ENCODE assay signal across 24 cellular contexts in the genomic region with DNA sequence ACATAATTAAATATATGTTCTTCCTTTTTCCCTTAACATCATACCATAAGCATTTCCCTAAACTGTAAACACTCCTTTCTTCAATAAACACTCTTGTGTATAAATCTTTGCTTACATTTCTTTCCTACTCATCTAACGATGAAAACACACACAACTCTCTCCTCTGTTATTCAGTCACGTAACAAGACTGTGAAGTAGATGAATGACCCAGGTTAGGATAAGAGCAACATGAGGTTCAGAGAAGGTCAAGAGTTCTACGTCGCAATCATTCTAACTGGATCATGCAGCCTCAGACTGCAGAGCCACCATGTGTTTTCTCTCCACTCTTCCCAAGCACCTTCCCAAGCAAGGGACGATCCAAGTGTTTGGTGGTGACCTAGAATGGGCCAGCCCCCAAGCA.
DNase-seq lines count a peak whose midpoint lies in the region; ATAC-seq, FAIRE-seq and TF ChIP-seq lines count a peak whose summit lies in the region.
"Had no signal": no experiment of that assay in that cellular context is flagged by ENCODE, and none has a peak within 500 bp of the region (broad histone marks: within the 10 kb centered on the region; RNA-seq: fewer than 3 reads in every experiment).

No MANE protein-coding gene starts in this region.

- no peak overlapping the region for H2AK9ac ChIP-seq in IMR-90 (replicated peaks; ENCODE audit: low read depth, low read length, poor library complexity)

- intact Hi-C loops in IMR-90 (cut with micrococcal nuclease) (no loop called here), K562 (cut with micrococcal nuclease) (no loop called here)

- no peak overlapping the region for H2BK15ac ChIP-seq in IMR-90 (ENCODE audit: low read depth, low read length)

- no peak for TF ChIP-seq EP300 in K562 (IDR thresholded peaks at IDR 0.05; ENCODE audit: low read length)

- H2BK5ac ChIP-seq in IMR-90 (ENCODE audit: low read depth, low read length, poor library complexity, severe bottlenecking): peak overlapping the region; percentile 94

- peaks cover 12% of the 10 kb centered on the region for H3K4me1 Mint-ChIP-seq in chondrocyte (ENCODE audit: low read depth)

- H3K9me1 ChIP-seq in IMR-90 (ENCODE audit: insufficient read depth, low read length): peaks cover 26% of the 10 kb centered on the region
- no peaks in the 10 kb centered on the region for H3K9me1 ChIP-seq in K562 (ENCODE audit: control insufficient read depth, insufficient read depth, low read length)

- peak overlapping the region; percentile 96 for H3K4ac ChIP-seq in IMR-90 (ENCODE audit: low read depth, low read length)

- H2AK5ac ChIP-seq in IMR-90 (ENCODE audit: low read depth, low read length): peak overlapping the region; percentile 66

- H3K4me2 ChIP-seq in IMR-90 (ENCODE audit: low read depth, low read length): 0 out of 2 replicates have a peak overlapping the region, but pooled peaks have one; percentile 14
- H3K4me2 ChIP-seq in K562 (ENCODE audit: insufficient read depth, low read length): no peak overlapping the region
- H3K4me2 ChIP-seq: A549; BLaER1 treated with 17β-estradiol and CSF1 and Interleukin-3, amounts not matched to agents 10 nM and 100 nM had no signal

- DNase-seq in AG04450 (ENCODE audit: low read depth, low spot score): peak; percentile 39
- peak; percentile 7 for DNase-seq in GM13977 (ENCODE audit: low spot score)
- DNase-seq in IMR-90: peak; percentile 81
- no peak for DNase-seq in K562 (ENCODE audit: extremely low read depth in 1 of 4, low spot score in 3 of 4)
- DNase-seq in AML-193 (lab: John Stamatoyannopoulos, UW): no peak
- DNase-seq in chondrocyte (ENCODE audit: low spot score): no peak
- DNase-seq: Caco-2; Calu3; CD4-positive, alpha-beta T cell; CD8-positive, alpha-beta T cell; DMS79 treated with DMSO at 0.1 percent for 48 hours; GF-D8 had no signal

- H2AFZ ChIP-seq in IMR-90 (replicated peaks; ENCODE audit: low read length, poor library complexity): peak overlapping the region; percentile 67
- H2AFZ ChIP-seq in K562 (ENCODE audit: low read depth, low read length): peak overlapping the region; percentile 84

- no peak overlapping the region for H3K27ac Mint-ChIP-seq in chondrocyte (ENCODE audit: unreplicated experiment)
- H3K27ac Mint-ChIP-seq: B cell; CD4-positive, alpha-beta T cell; CD8-positive, alpha-beta T cell had no signal

- peak overlapping the region; percentile 36 for H3K18ac ChIP-seq in IMR-90 (ENCODE audit: low read depth, low read length)

- H3K9ac ChIP-seq in IMR-90 (ENCODE audit: low read depth, low read length) (no peak overlapping the region), K562 (ENCODE audit: insufficient read depth in 1 of 2, low read depth in 2 of 2, low read length in 2 of 2) (no peak overlapping the region)
- H3K9ac ChIP-seq: BLaER1 treated with 17β-estradiol and CSF1 and Interleukin-3, amounts not matched to agents 10 nM and 100 nM had no signal

- TF ChIP-seq CTCF in AG04450 (IDR thresholded peaks at IDR 0.05; ENCODE audit: low read depth, low read length) (no peak), GM13977 (IDR thresholded peaks at IDR 0.05; ENCODE audit: extremely low read depth, insufficient read depth, missing control alignments) (no peak), IMR-90 (conservative IDR thresholded peaks at IDR 0.05; ENCODE audit: low read depth, low read length) (no peak), K562 (IDR thresholded peaks at IDR 0.05 in 2 of 3, conservative IDR thresholded peaks at IDR 0.05 in 1 of 3; ENCODE audit: insufficient read depth in 2 of 3, low read depth in 1 of 3, low read length in 3 of 3) (no peak), chondrocyte (IDR thresholded peaks at IDR 0.05) (no peak)

- dilution Hi-C loops in IMR-90 (cut with HindIII; ENCODE audit: low sequenced_read_pairs, unreplicated experiment): no loop called here

- H2BK120ac ChIP-seq in IMR-90 (ENCODE audit: low read depth, low read length): peak overlapping the region; percentile 98

- BruUV-seq in IMR-90 (replicated peaks; lab: Mats Ljungman, UMichigan) (no TSS peak), K562 (replicated peaks; lab: Mats Ljungman, UMichigan) (no TSS peak)

- H3K4me3 ChIP-seq in AG04450 (ENCODE audit: low read depth, low read length) (no peak overlapping the region), IMR-90 (ENCODE audit: insufficient read depth, low read depth, low read length) (no peak overlapping the region), K562 (no peak overlapping the region)
- H3K4me3 ChIP-seq: A549; BLaER1 treated with 17β-estradiol and CSF1 and Interleukin-3, amounts not matched to agents 10 nM and 100 nM; GM12878 had no signal

- peak overlapping the region in 1 of 2 experiments; percentile 41; a peak in 3 of 4 replicates for H4K8ac ChIP-seq in IMR-90 (ENCODE audit: low read depth in 2 of 2, low read length in 2 of 2)

- H3K27me3 ChIP-seq in AG04450 (ENCODE audit: control insufficient read depth, insufficient read depth, low read length): no peaks in the 10 kb centered on the region
- no peaks in the 10 kb centered on the region for H3K27me3 ChIP-seq in IMR-90 (ENCODE audit: control insufficient read depth, insufficient read depth, low read length)
- no peaks in the 10 kb centered on the region for H3K27me3 ChIP-seq in K562 (ENCODE audit: control insufficient read depth in 2 of 2, insufficient read depth in 2 of 2, low read length in 2 of 2)
- H3K27me3 ChIP-seq: BLaER1 treated with 17β-estradiol and CSF1 and Interleukin-3, amounts not matched to agents 10 nM and 100 nM had no signal

- no peaks in the 10 kb centered on the region for H3K79me1 ChIP-seq in IMR-90 (ENCODE audit: low read depth in 1 of 2, low read length in 2 of 2)

- no peak overlapping the region for H3K56ac ChIP-seq in IMR-90 (ENCODE audit: extremely low read depth, insufficient read depth, low read length)

- H3K27ac ChIP-seq in AG04450 (ENCODE audit: low read depth, low read length): peak overlapping the region; percentile 25
- peak overlapping the region; percentile 96 for H3K27ac ChIP-seq in IMR-90 (ENCODE audit: insufficient read depth, low read length)
- no peak overlapping the region for H3K27ac ChIP-seq in K562 (ENCODE audit: extremely low read depth, low read depth, low read length)
- H3K27ac ChIP-seq: 22Rv1; A549; BLaER1 treated with 17β-estradiol and CSF1 and Interleukin-3, amounts not matched to agents 10 nM and 100 nM; C4-2B had no signal

- no peaks in the 10 kb centered on the region for H3K27me3 Mint-ChIP-seq in chondrocyte (ENCODE audit: low read depth)
- H3K27me3 Mint-ChIP-seq: CD4-positive, alpha-beta T cell had no signal

- TF ChIP-seq POLR2A in IMR-90 (IDR thresholded peaks at IDR 0.05; ENCODE audit: low read depth, low read length) (no peak), K562 (conservative IDR thresholded peaks at IDR 0.05) (no peak)

- FAIRE-seq in K562 (lab: Jason Lieb, UNC): no peak
- FAIRE-seq: A549, D721Med, G401.6, GM12878, GM12892, GM19239 had no signal

- H3K36me3 ChIP-seq in IMR-90 (ENCODE audit: control insufficient read depth, insufficient read depth, low read length): no peaks in the 10 kb centered on the region
- H3K36me3 ChIP-seq in K562 (ENCODE audit: control insufficient read depth, insufficient read depth, low read length): no peaks in the 10 kb centered on the region
- H3K36me3 ChIP-seq: BLaER1 treated with 17β-estradiol and CSF1 and Interleukin-3, amounts not matched to agents 10 nM and 100 nM had no signal

- in situ Hi-C loops in GM13977 (cut with MboI; ENCODE audit: low pct_unique_long_range_greater_than_20kb, low sequenced_read_pairs, unreplicated experiment) (no loop called here), IMR-90 (cut with MboI; ENCODE audit: low sequenced_read_pairs) (no loop called here), K562 (cut with MboI) (no loop called here)

- ATAC-seq in IMR-90 (ENCODE audit: low read depth): peak; percentile 67
- ATAC-seq in K562: no peak
- no peak for ATAC-seq in HG03108 (IDR thresholded peaks at IDR 0.05; ENCODE audit: unreplicated experiment)
- no peak for ATAC-seq in HG02884 (IDR thresholded peaks at IDR 0.05; ENCODE audit: unreplicated experiment)
- ATAC-seq: A549; CD8-positive, alpha-beta T cell; GM12878 had no signal

- no peak overlapping the region for H3K4me3 Mint-ChIP-seq in chondrocyte (ENCODE audit: unreplicated experiment)
- H3K4me3 Mint-ChIP-seq: B cell; CD4-positive, alpha-beta T cell; CD8-positive, alpha-beta T cell had no signal

- H3K14ac ChIP-seq in IMR-90 (replicated peaks; ENCODE audit: low read depth, low read length): peak overlapping the region; percentile 41; the same call in 1 of the 2 replicates

- peak overlapping the region; percentile 45 for H2BK20ac ChIP-seq in IMR-90 (ENCODE audit: low read depth, low read length)

- peak overlapping the region; percentile 76 for H4K5ac ChIP-seq in IMR-90 (ENCODE audit: low read depth, low read length)

- peak overlapping the region; percentile 50 for H4K91ac ChIP-seq in IMR-90 (ENCODE audit: insufficient read depth, low read depth, low read length)

- TF ChIP-seq RAD21 in IMR-90 (IDR thresholded peaks at IDR 0.05; ENCODE audit: low read length) (no peak), K562 (CRISPR knock-in tag; conservative IDR thresholded peaks at IDR 0.05 in 1 of 2, IDR thresholded peaks at IDR 0.05 in 1 of 2) (no peak)

- peak overlapping the region; percentile 22; the same call in 1 of the 2 replicates for H3K23ac ChIP-seq in IMR-90 (ENCODE audit: low read depth, low read length)

- H3K9me3 Mint-ChIP-seq in chondrocyte (ENCODE audit: low read depth): peaks cover 3% of the 10 kb centered on the region
- H3K9me3 Mint-ChIP-seq: CD4-positive, alpha-beta T cell; CD8-positive, alpha-beta T cell had no signal

- peaks cover 27% of the 10 kb centered on the region for H3K4me1 ChIP-seq in IMR-90 (ENCODE audit: control insufficient read depth, insufficient read depth, low read length)
- H3K4me1 ChIP-seq in K562 (replicated peaks in 1 of 2; ENCODE audit: control insufficient read depth in 2 of 2, insufficient read depth in 2 of 2, low read length in 2 of 2): peaks cover 23 to 24% of the 10 kb centered on the region in 2 experiments
- H3K4me1 ChIP-seq: A549 had no signal

- H3K79me2 ChIP-seq in K562 (ENCODE audit: control insufficient read depth, insufficient read depth, low read length): no peaks in the 10 kb centered on the region

- POLR2A ChIA-PET in AG04450 (lab: Yijun Ruan, JAX): no interaction called here
- POLR2A ChIA-PET in IMR-90 (lab: Charles Lee; ENCODE audit: unreplicated experiment): no interaction called here
- POLR2A ChIA-PET in K562 (lab: Yijun Ruan, JAX): no interaction called here

- CTCF ChIA-PET in AG04450 (lab: Charles Lee): no interaction called here
- CTCF ChIA-PET in IMR-90 (lab: Yijun Ruan, JAX): no interaction called here
- CTCF ChIA-PET in K562 (lab: Yijun Ruan, JAX; ENCODE audit: low intra/inter-chr PET ratio): no interaction called here

- H3K36me3 Mint-ChIP-seq in chondrocyte (ENCODE audit: low read depth): no peaks in the 10 kb centered on the region
- H3K36me3 Mint-ChIP-seq: CD8-positive, alpha-beta T cell had no signal

- H3K9me3 ChIP-seq in AG04450 (ENCODE audit: control insufficient read depth, insufficient read depth, low read length): peaks cover 9% of the 10 kb centered on the region
- H3K9me3 ChIP-seq in IMR-90 (ENCODE audit: control insufficient read depth, insufficient read depth, low read length): peaks cover 3% of the 10 kb centered on the region
- peaks cover 5% of the 10 kb centered on the region for H3K9me3 ChIP-seq in K562 (replicated peaks; ENCODE audit: control insufficient read depth, insufficient read depth, low read depth, low read length)
- H3K9me3 ChIP-seq: Caco-2 had no signal

- 58% methylated on average over 2 of the region's 5 CpGs; no CpG with 5 or more reads in 1 of the 2 experiments for WGBS in IMR-90 (ENCODE audit: extremely low coverage in 2 of 2, insufficient read length in 1 of 2), 2 experiments
- WGBS in K562 (ENCODE audit: insufficient coverage, low coverage, missing lambda C conversion rate): 46% methylated on average over 5 of the region's 5 CpGs

- H4K20me1 ChIP-seq in IMR-90 (ENCODE audit: insufficient read depth, low read length) (no peaks in the 10 kb centered on the region; the same call in 1 of the 2 replicates), K562 (replicated peaks; ENCODE audit: control insufficient read depth, insufficient read depth, low read length) (no peaks in the 10 kb centered on the region)
- H4K20me1 ChIP-seq: BLaER1 treated with 17β-estradiol and CSF1 and Interleukin-3, amounts not matched to agents 10 nM and 100 nM had no signal

Comparison
In these comparisons a context has a peak if more than half of its experiments do, and no peak if none do; other contexts are left out.
1. DNase-seq: peak in AG04450 (single experiment), GM13977 (single experiment) and IMR-90 (single experiment); none in K562 (0 of 4), AML-193 (0 of 2) and chondrocyte (single experiment).